Comparison of ENCODE assay signal across 2 cellular contexts in genomic region chr18:58253318-58253717, GRCh38.
A peak's percentile ranks its signal among the peaks of the same experiment; 100 is the strongest.
TF ChIP-seq lines count a peak whose summit lies in the region.

No MANE protein-coding gene starts in this region.

TF ChIP-seq in IMR-90, 13 proteins besides CTCF, POLR2A, EP300 and RAD21:
- TF ChIP-seq MAFK (IDR thresholded peaks at IDR 0.05; ENCODE audit: low read depth, low read length) (peak; percentile 75), SMC3 (IDR thresholded peaks at IDR 0.05; ENCODE audit: low read depth, low read length) (no peak)

TF ChIP-seq in H1, 55 proteins besides CTCF, POLR2A, EP300 and RAD21:
- TF ChIP-seq MAFK (IDR thresholded peaks at IDR 0.05; ENCODE audit: low read depth, low read length), result peak; percentile 37; the same call in 1 of the 2 replicates
- TF ChIP-seq SIX5 (IDR thresholded peaks at IDR 0.05; ENCODE audit: low read depth, low read length), result no peak
